ENCODE assay signal across 10 cellular contexts in the genomic region with DNA sequence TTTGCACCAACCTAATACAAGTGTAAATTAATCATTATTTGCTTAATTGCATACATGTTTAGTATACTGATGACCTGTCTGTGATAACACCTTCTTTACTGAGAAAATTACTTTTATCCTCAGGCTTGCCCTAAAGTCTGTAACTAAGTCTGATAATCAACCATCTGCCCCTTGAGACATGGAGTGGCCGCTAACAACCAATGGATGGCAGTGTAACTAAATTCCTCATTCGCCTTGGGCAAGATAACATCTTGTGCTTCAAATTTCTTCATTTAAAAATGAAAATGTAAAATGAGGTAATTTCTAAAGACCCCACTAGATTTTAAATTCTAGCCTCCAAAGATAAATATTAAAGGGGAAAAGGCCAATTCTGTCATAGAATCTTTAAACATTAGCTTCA.
DNase-seq lines count a peak whose midpoint lies in the region; ATAC-seq and TF ChIP-seq lines count a peak whose summit lies in the region.
"Had no signal": no experiment of that assay in that cellular context is flagged by ENCODE, and none has a peak within 500 bp of the region (broad histone marks: within the 10 kb centered on the region; RNA-seq: fewer than 3 reads in every experiment).

No MANE protein-coding gene starts in this region.

- H3K9me3 ChIP-seq in endodermal cell (ENCODE audit: control insufficient read depth, low read length) (no peaks in the 10 kb centered on the region), parathyroid adenoma (ENCODE audit: control insufficient read depth, low read length) (no peaks in the 10 kb centered on the region)
- H3K9me3 ChIP-seq: thyroid gland had no signal

- ATAC-seq in left colon (no peak), HG02588 (IDR thresholded peaks at IDR 0.05; ENCODE audit: unreplicated experiment) (no peak)

- H3K36me3 Mint-ChIP-seq in endodermal cell (ENCODE audit: low read depth): peaks cover 25% of the 10 kb centered on the region

- H3K36me3 ChIP-seq in endodermal cell (ENCODE audit: control insufficient read depth, insufficient read depth, low read length): peaks cover 47% of the 10 kb centered on the region
- H3K36me3 ChIP-seq in parathyroid adenoma (ENCODE audit: control insufficient read depth, insufficient read depth, low read length): no peaks in the 10 kb centered on the region
- H3K36me3 ChIP-seq: thyroid gland had no signal

- peaks cover 28% of the 10 kb centered on the region for H3K4me1 Mint-ChIP-seq in endodermal cell

- H3K27me3 ChIP-seq in endodermal cell (ENCODE audit: control insufficient read depth, insufficient read depth, low read length, poor library complexity, severe bottlenecking) (no peaks in the 10 kb centered on the region), parathyroid adenoma (ENCODE audit: control insufficient read depth, insufficient read depth, low read length) (no peaks in the 10 kb centered on the region)
- H3K27me3 ChIP-seq: thyroid gland had no signal

- H3K4me3 ChIP-seq in endodermal cell (ENCODE audit: low read length): peak overlapping the region; percentile 35
- no peak overlapping the region for H3K4me3 ChIP-seq in parathyroid adenoma (ENCODE audit: low read depth, low read length)
- H3K4me3 ChIP-seq: thyroid gland had no signal

- 86% methylated on average over 2 of the region's 2 CpGs; no CpG with 5 or more reads in 1 of the 2 experiments for WGBS in endodermal cell (ENCODE audit: insufficient coverage in 1 of 2, insufficient read length in 1 of 2), 2 experiments

- no peaks in the 10 kb centered on the region for H3K27me3 Mint-ChIP-seq in endodermal cell (ENCODE audit: insufficient read depth)

- no peaks in the 10 kb centered on the region for H3K9me3 Mint-ChIP-seq in endodermal cell

- intact Hi-C loops in left colon (cut with DNase I, micrococcal nuclease): no loop called here

- H2AFZ ChIP-seq in parathyroid adenoma: no peak overlapping the region

- no peak overlapping the region for H3K27ac ChIP-seq in endodermal cell (ENCODE audit: low read depth, low read length)
- no peak overlapping the region for H3K27ac ChIP-seq in parathyroid adenoma
- H3K27ac ChIP-seq: thyroid gland had no signal

- H3K9ac ChIP-seq in endodermal cell (ENCODE audit: extremely low read depth, low read length, poor library complexity, severe bottlenecking) (no peak overlapping the region), parathyroid adenoma (no peak overlapping the region)

- peaks cover 16% of the 10 kb centered on the region for H3K4me1 ChIP-seq in endodermal cell (ENCODE audit: control insufficient read depth, insufficient read depth, low read length)
- H3K4me1 ChIP-seq in parathyroid adenoma: no peaks in the 10 kb centered on the region
- H3K4me1 ChIP-seq: thyroid gland had no signal

- H3K79me2 ChIP-seq in parathyroid adenoma: peaks cover 3% of the 10 kb centered on the region

- H3K4me3 Mint-ChIP-seq in endodermal cell: no peak overlapping the region

- H3K27ac Mint-ChIP-seq in endodermal cell: no peak overlapping the region

- H3K4me2 ChIP-seq in parathyroid adenoma (ENCODE audit: low read length): no peak overlapping the region

- peak; percentile 13 for DNase-seq in H4 (ENCODE audit: low spot score)
- DNase-seq in NCI-H524 (lab: John Stamatoyannopoulos, UW): peak; percentile 61 to 79
- no peak for DNase-seq in endodermal cell
- no peak for DNase-seq in left colon
- no peak for DNase-seq in cortex of kidney (lab: John Stamatoyannopoulos, UW)
- DNase-seq: amniotic stem cell, NCI-H1092 treated with DMSO at 0.1 percent for 48 hours, thyroid gland had no signal

- TF ChIP-seq CTCF in endodermal cell (conservative IDR thresholded peaks at IDR 0.05) (peak; percentile 65), parathyroid adenoma (IDR thresholded peaks at IDR 0.05) (peak; percentile 35)

Comparison
In these comparisons a context has a peak if more than half of its experiments do, and no peak if none do; other contexts are left out.
1. DNase-seq: peak in H4 (single experiment) and NCI-H524 (2 of 2); none in endodermal cell (single experiment), left colon (0 of 2) and cortex of kidney (single experiment).